8 cellular contexts compared by ENCODE assay signal in the genomic region with DNA sequence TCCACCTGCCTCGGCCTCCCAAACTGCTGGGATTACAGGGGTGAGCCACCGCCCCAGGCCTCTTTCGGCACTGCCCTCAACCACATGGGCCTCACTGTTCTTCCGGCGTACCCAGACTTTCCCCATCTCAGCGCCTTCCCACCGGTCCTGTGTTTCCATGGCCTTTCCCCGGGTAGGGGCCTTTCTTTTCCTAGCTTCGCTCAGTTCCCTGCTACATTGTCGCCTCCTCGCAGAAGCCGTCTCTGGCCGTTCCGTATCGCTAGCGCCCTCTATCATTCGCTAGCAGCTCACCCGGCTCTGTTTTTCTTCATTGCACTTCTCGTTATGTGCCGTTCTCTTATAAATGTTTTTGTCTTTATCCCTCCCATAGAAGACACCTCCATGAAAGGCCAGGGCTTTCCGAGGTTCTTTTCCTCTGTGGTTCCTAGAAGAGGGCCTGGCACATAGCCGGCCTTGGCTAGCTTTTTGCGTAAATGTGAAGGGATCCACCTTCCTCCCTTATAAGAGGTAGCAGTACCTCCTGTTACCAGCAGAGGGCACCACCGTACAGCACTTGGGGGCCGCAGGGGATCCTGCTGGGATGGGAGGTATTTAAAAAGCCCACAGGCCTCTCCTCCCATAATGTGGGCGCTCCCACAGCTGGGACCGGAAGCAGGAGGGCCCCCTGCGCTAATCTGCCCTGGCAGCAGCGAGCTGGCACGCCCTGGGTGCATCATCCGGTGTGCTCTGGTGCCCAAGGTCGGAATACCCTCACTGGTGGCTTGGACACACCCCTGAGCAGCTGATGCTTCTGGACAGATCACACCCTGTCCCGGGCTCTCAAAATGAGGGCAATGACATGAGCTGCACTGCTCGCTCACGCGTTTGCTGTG. TPM values are rescaled to one million over a fixed set of nuclear protein-coding genes. Genes with fewer than 3 reads are reported as not detected.
A peak's percentile ranks its signal among the peaks of the same experiment; 100 is the strongest.
DNase-seq lines count a peak whose midpoint lies in the region; ATAC-seq and TF ChIP-seq lines count a peak whose summit lies in the region.

No MANE protein-coding gene starts in this region.

- H3K27me3 ChIP-seq in H9 (ENCODE audit: insufficient read depth, low read length): peaks cover 5% of the 10 kb centered on the region; the same call in 1 of the 2 replicates
- H3K27me3 ChIP-seq in right atrium auricular region: no peaks in the 10 kb centered on the region
- H3K27me3 ChIP-seq in psoas muscle (ENCODE audit: insufficient read depth in 3 of 3, low read length in 2 of 3): no peaks in the 10 kb centered on the region

- no peak overlapping the region for H2BK15ac ChIP-seq in H9 (ENCODE audit: low read depth, low read length)

- no peak overlapping the region for H3K9ac ChIP-seq in H9 (ENCODE audit: extremely low read depth, insufficient read length, low read length)

- H2BK5ac ChIP-seq in H9 (ENCODE audit: insufficient read length, low read length): no peak overlapping the region

- no peaks in the 10 kb centered on the region for H4K20me1 ChIP-seq in H9 (ENCODE audit: control insufficient read depth, insufficient read depth, insufficient read length)

- H3K9me3 Mint-ChIP-seq in H9: no peaks in the 10 kb centered on the region; a peak in 1 of 5 replicates

- H3K4me3 Mint-ChIP-seq in H9: peak overlapping the region; percentile 60 to 78

- H3K18ac ChIP-seq in H9 (ENCODE audit: insufficient read length, low read depth, low read length): no peak overlapping the region

- H3K23ac ChIP-seq in H9 (ENCODE audit: insufficient read length, low read depth, low read length): no peak overlapping the region

- no peaks in the 10 kb centered on the region for H3K9me3 ChIP-seq in H9 (ENCODE audit: control insufficient read depth, low read depth, low read length)
- H3K9me3 ChIP-seq in right atrium auricular region: no peaks in the 10 kb centered on the region
- no peaks in the 10 kb centered on the region for H3K9me3 ChIP-seq in psoas muscle

- H3K36me3 Mint-ChIP-seq in H9 (ENCODE audit: insufficient read depth in 1 of 3, low read depth in 3 of 3): no peaks in the 10 kb centered on the region; a peak in 1 of 7 replicates

- H3K4me1 ChIP-seq in H9 (ENCODE audit: insufficient read depth, low read length): peaks cover 3% of the 10 kb centered on the region
- H3K4me1 ChIP-seq in right atrium auricular region: peaks cover 0 to 66% of the 10 kb centered on the region in 2 donors
- peaks cover 39% of the 10 kb centered on the region for H3K4me1 ChIP-seq in psoas muscle

- no peak overlapping the region for H2AK5ac ChIP-seq in H9 (ENCODE audit: insufficient read length, low read length)

- no peaks in the 10 kb centered on the region for H3K79me2 ChIP-seq in H9 (ENCODE audit: insufficient read depth, low read length)

- peaks cover 24 to 39% of the 10 kb centered on the region in 2 experiments for H3K4me1 Mint-ChIP-seq in H9

- no peak overlapping the region for H4K91ac ChIP-seq in H9 (ENCODE audit: insufficient read length, low read depth, low read length)

- no peak overlapping the region for H4K8ac ChIP-seq in H9 (replicated peaks; ENCODE audit: insufficient read length, low read depth, low read length)

- DNase-seq in COLO829 (ENCODE audit: low spot score) (peak; percentile 88), H9 (peak; percentile 92), NCI-H1694 (lab: John Stamatoyannopoulos, UW) (peak; percentile 76), T-helper 1 cell (peak; percentile 63 to 86 (median 75)), amniotic epithelial cell (ENCODE audit: low read depth) (peak; percentile 71), right atrium auricular region (ENCODE audit: low spot score) (peak; percentile 92), psoas muscle (peak; percentile 82 to 92), ureter (ENCODE audit: low spot score) (peak; percentile 92)

- ATAC-seq in psoas muscle: peak; percentile 73 to 80 (median 79)

- H3K79me1 ChIP-seq in H9 (ENCODE audit: insufficient read depth, low read depth, low read length, poor library complexity, severe bottlenecking): no peaks in the 10 kb centered on the region

- intact Hi-C loops in psoas muscle (cut with DNase I): loop anchor here (1.0 to 5.0 kb wide), 4 partner anchors 42 to 97 kb away; partner anchors contain the start of gene ATG101 (in 1 of the 2)

- H3K27me3 Mint-ChIP-seq in H9 (ENCODE audit: low read depth): peaks cover 49% of the 10 kb centered on the region

- H3K56ac ChIP-seq in H9 (ENCODE audit: insufficient read length, low read depth, low read length): no peak overlapping the region

- H2BK20ac ChIP-seq in H9 (ENCODE audit: low read depth, low read length, poor library complexity, severe bottlenecking): no peak overlapping the region

- H3K4ac ChIP-seq in H9 (ENCODE audit: low read depth, low read length): no peak overlapping the region

- no peak overlapping the region for H3T11ph ChIP-seq in H9 (ENCODE audit: low read length)

- peak overlapping the region; percentile 58; the same call in 1 of the 2 replicates for H3K14ac ChIP-seq in H9 (ENCODE audit: insufficient read depth, low read length)

- H3K27ac Mint-ChIP-seq in H9: 0 out of 7 replicates have a peak overlapping the region, but pooled peaks of 1 of the 3 experiments have one; percentile 40

- no CpG with 5 or more reads among the region's 36 CpGs for WGBS in H9 (ENCODE audit: extremely low coverage, insufficient read length, low lambda C conversion rate)
- 7 to 10% (median 9%) methylated on average over 35 to 36 of the region's 36 CpGs for WGBS in psoas muscle, 3 donors

- peak; percentile 100 for TF ChIP-seq CTCF in H9 (conservative IDR thresholded peaks at IDR 0.05)
- peak; percentile 98 to 99 for TF ChIP-seq CTCF in right atrium auricular region (IDR thresholded peaks at IDR 0.05)
- peak; percentile 99 for TF ChIP-seq CTCF in psoas muscle (IDR thresholded peaks at IDR 0.05)

- H3K36me3 ChIP-seq in right atrium auricular region (no peaks in the 10 kb centered on the region), psoas muscle (ENCODE audit: insufficient read depth in 1 of 2, low read depth in 1 of 2) (no peaks in the 10 kb centered on the region)

- peak overlapping the region; percentile 59 for H3K4me2 ChIP-seq in H9 (ENCODE audit: insufficient read depth, insufficient read length, low read length)

- no peak overlapping the region for H4K5ac ChIP-seq in H9 (ENCODE audit: insufficient read length, low read depth, low read length)

- H3K27ac ChIP-seq in H9 (ENCODE audit: insufficient read length, low read depth, low read length): no peak overlapping the region
- H3K27ac ChIP-seq in right atrium auricular region: peak overlapping the region; percentile 89 to 93
- H3K27ac ChIP-seq in psoas muscle: peak overlapping the region; percentile 89

- H3K4me3 ChIP-seq in right atrium auricular region (peak overlapping the region; percentile 24 to 42), psoas muscle (peak overlapping the region; percentile 60)

- peak overlapping the region; percentile 94 for H2AFZ ChIP-seq in H9 (ENCODE audit: low read length)

- no peak overlapping the region for H2BK120ac ChIP-seq in H9 (ENCODE audit: low read depth, low read length, poor library complexity, severe bottlenecking)

- H3K23me2 ChIP-seq in H9 (ENCODE audit: insufficient read length, low read depth, low read length, poor library complexity, severe bottlenecking): peaks cover 16% of the 10 kb centered on the region

- no peak overlapping the region for H2BK12ac ChIP-seq in H9 (ENCODE audit: insufficient read length, low read depth, low read length)

RNA-seq across cellular contexts. Expression of gene TAMALIN, which starts 18.8 kb away (rescaled TPM):
- total RNA-seq in H9 (2021): 1.1 and 1.2 TPM in 2 replicates
- 10 to 100 TPM; 17.6 to 23.2 TPM for total RNA-seq in right atrium auricular region
- total RNA-seq in psoas muscle: 10 to 100 TPM in 3 of 4 donors, 1 to 10 TPM in 1; 8.0 to 12.8 (median 11.5) TPM
- 1 to 10 TPM; 5.5 to 9.6 (median 6.8) TPM for polyA plus RNA-seq in psoas muscle
- 50.7 TPM for total RNA-seq in ureter

RNA-seq across cellular contexts. Expression of gene NR4A1, which starts 25.7 kb away (rescaled TPM):
- total RNA-seq in H9 (2021) (25.8 and 27.3 TPM in 2 replicates), right atrium auricular region (100 to 1,000 TPM; 150 to 238 TPM), psoas muscle (10 to 100 TPM; 17.5 to 92.8 (median 56.9) TPM), ureter (79.2 TPM)
- polyA plus RNA-seq in psoas muscle: 10 to 100 TPM; 35.5 to 74.0 (median 50.2) TPM

RNA-seq across cellular contexts. Expression of gene ATG101, which starts 44.2 kb away (rescaled TPM):
- total RNA-seq in H9 (2021) (58.3 and 61.1 TPM in 2 replicates), right atrium auricular region (10 to 100 TPM; 26.8 to 36.9 TPM), psoas muscle (10 to 100 TPM; 25.1 to 35.3 (median 26.5) TPM), ureter (27.2 TPM)
- polyA plus RNA-seq in psoas muscle: 100 to 1,000 TPM in 1 of 3 donors, 10 to 100 TPM in 2; 39.5 to 154 (median 90.0) TPM

RNA-seq across cellular contexts. Expression of gene SMIM41, which starts 54.0 kb away (rescaled TPM):
- total RNA-seq in H9 (2021) (not detected in 2 replicates), right atrium auricular region (1 to 10 TPM in 1 of 2 donors, under 1 TPM in 1; 0.44 to 3.2 TPM), psoas muscle (under 1 TPM in 2 of 4 donors, not detected in 2; 0.16 to 0.32 TPM), ureter (0.78 TPM)
- under 1 TPM in 1 of 3 donors, not detected in 2; 0.20 TPM for polyA plus RNA-seq in psoas muscle
